ENCODE assay signal across 21 cellular contexts in the genomic region with DNA sequence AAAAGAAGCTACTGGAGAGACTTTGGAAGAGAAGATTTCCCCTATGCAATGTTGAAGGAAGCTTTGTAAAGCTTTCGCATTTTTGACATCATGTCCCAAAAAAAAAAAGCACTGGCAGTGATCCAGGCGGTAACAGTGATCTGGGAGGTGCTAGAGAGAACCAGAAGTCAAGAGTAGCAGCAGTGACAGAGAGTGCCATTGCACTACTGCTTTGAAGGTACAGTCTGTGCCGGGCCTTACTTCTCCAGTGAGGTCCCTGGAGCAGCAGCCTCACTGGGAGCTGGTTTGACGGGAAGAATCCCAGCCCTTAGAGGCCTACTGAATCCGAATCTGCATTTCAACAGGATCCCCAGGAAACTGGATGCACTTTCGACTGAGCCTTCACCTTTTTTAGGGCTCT.
"Had no signal": no experiment of that assay in that cellular context is flagged by ENCODE, and none has a peak within 500 bp of the region (broad histone marks: within the 10 kb centered on the region; RNA-seq: fewer than 3 reads in every experiment).

No MANE protein-coding gene starts in this region.

- H3K36me3 ChIP-seq: brain microvascular endothelial cell, left ventricle myocardium inferior, neural progenitor cell had no signal

- DNase-seq: activated CD4-positive, alpha-beta T cell treated with anti-CD3 and anti-CD28 coated beads, Interleukin-2, amount 50 U/mL, for 4 hours; activated CD8-positive, alpha-beta memory T cell treated with anti-CD3 and anti-CD28 coated beads for 24 hours; activated CD8-positive, alpha-beta memory T cell treated with anti-CD3 and anti-CD28 coated beads, Interleukin-2, amount 50 U/mL, for 4 hours; activated T-cell treated with anti-CD3 and anti-CD28 coated beads, Interleukin-2, amount 50 U/mL, for 24 hours; aorta; brain microvascular endothelial cell; caudate nucleus; dermis blood vessel endothelial cell; effector CD8-positive, alpha-beta T cell; foreskin keratinocyte; left ventricle myocardium inferior; mammary epithelial cell; naive thymus-derived CD8-positive, alpha-beta T cell; small intestine; stimulated activated CD4-positive, alpha-beta T cell treated with anti-CD3 and anti-CD28 coated beads, Interleukin-2, amount 100 ng/mL, for 48 hours; stimulated activated CD8-positive, alpha-beta memory T cell treated with anti-CD3 and anti-CD28 coated beads, Interleukin-4, amount 100 ng/mL, for 48 hours; stimulated activated naive B cell treated with anti-CD40 and anti-IgM and Interleukin-4, amounts not matched to agents 10 μg/mL and 1 μg/mL and 100 μg/mL, for 72 hours had no signal

- H3K27ac ChIP-seq: brain microvascular endothelial cell, foreskin keratinocyte, neural progenitor cell had no signal

- H3K27me3 ChIP-seq: brain microvascular endothelial cell, foreskin keratinocyte, neural progenitor cell had no signal

- ATAC-seq: activated naive CD4-positive, alpha-beta T cell treated with anti-CD3 and anti-CD28 coated beads, Interleukin-2, amount 50 U/mL, for 72 hours; activated T-helper 17 cell treated with anti-CD3 and anti-CD28 coated beads, Interleukin-2, amount 50 U/mL, for 72 hours; foreskin keratinocyte; naive thymus-derived CD8-positive, alpha-beta T cell; sciatic nerve; stimulated activated naive B cell treated with anti-CD40 and anti-IgM and Interleukin-4, amounts not matched to agents 10 μg/mL and 1 μg/mL and 100 μg/mL, for 72 hours had no signal

- H3K4me3 ChIP-seq: left ventricle myocardium inferior, neural progenitor cell had no signal
